In genomic region chr2:17565726-17566125, GRCh38 we compare ENCODE assay signal across 16 cellular contexts. TPM values are rescaled to one million over a fixed set of nuclear protein-coding genes. Genes with fewer than 3 reads are reported as not detected.
"Had no signal": no experiment of that assay in that cellular context is flagged by ENCODE, and none has a peak within 500 bp of the region (broad histone marks: within the 10 kb centered on the region; RNA-seq: fewer than 3 reads in every experiment).

No MANE protein-coding gene starts in this region.

RNA-seq across cellular contexts. Expression of gene VSNL1, which starts 25.2 kb away (rescaled TPM):
- total RNA-seq: activated naive CD4-positive, alpha-beta T cell treated with anti-CD3 and anti-CD28 coated beads for 36 hours; activated naive CD4-positive, alpha-beta T cell treated with anti-CD3 and anti-CD28 coated beads, Interleukin-2, amount 50 U/mL, for 72 hours; activated naive CD8-positive, alpha-beta T cell treated with anti-CD3 and anti-CD28 coated beads for 36 hours; activated naive CD8-positive, alpha-beta T cell treated with anti-CD3 and anti-CD28 coated beads, Interleukin-2, amount 10 ng/mL, durations not matched to agents 7 days and 5 days; activated T-cell treated with anti-CD3 and anti-CD28 coated beads, Interleukin-2, amount 50 U/mL, for 4 hours; activated T-cell treated with anti-CD3 and anti-CD28 coated beads, Interleukin-2, amount 50 U/mL, for 72 hours; activated T-helper 1 cell treated with anti-CD3 and anti-CD28 coated beads, Interleukin-12 subunit alpha, Interleukin-12 subunit beta, Interleukin-2, Interleukin-4 antibody, amounts not matched to agents 30 ng/mL and 10 ng/mL and 1 ng/mL, durations not matched to agents 14 hours and 24 hours and 36 hours; activated T-helper 17 cell treated with anti-CD3 and anti-CD28 coated beads, Interleukin-2, amount 50 U/mL, for 72 hours; activated T-helper 2 cell treated with anti-CD3 and anti-CD28 coated beads, Interferon-gamma antibody, Interleukin-2, Interleukin-4, amounts not matched to agents 10 μg/mL and 5 μg/mL and 100 μg/mL, durations not matched to agents 14 hours and 24 hours and 36 hours; aorta; ascending aorta; chondrocyte had no signal
- polyA plus RNA-seq: aorta had no signal

RNA-seq across cellular contexts. Expression of gene RAD51AP2, which starts 47.5 kb away (rescaled TPM):
- total RNA-seq: activated naive CD4-positive, alpha-beta T cell treated with anti-CD3 and anti-CD28 coated beads for 36 hours; activated naive CD4-positive, alpha-beta T cell treated with anti-CD3 and anti-CD28 coated beads, Interleukin-2, amount 50 U/mL, for 72 hours; activated naive CD8-positive, alpha-beta T cell treated with anti-CD3 and anti-CD28 coated beads for 36 hours; activated naive CD8-positive, alpha-beta T cell treated with anti-CD3 and anti-CD28 coated beads, Interleukin-2, amount 10 ng/mL, durations not matched to agents 7 days and 5 days; activated T-cell treated with anti-CD3 and anti-CD28 coated beads, Interleukin-2, amount 50 U/mL, for 4 hours; activated T-cell treated with anti-CD3 and anti-CD28 coated beads, Interleukin-2, amount 50 U/mL, for 72 hours; activated T-helper 1 cell treated with anti-CD3 and anti-CD28 coated beads, Interleukin-12 subunit alpha, Interleukin-12 subunit beta, Interleukin-2, Interleukin-4 antibody, amounts not matched to agents 30 ng/mL and 10 ng/mL and 1 ng/mL, durations not matched to agents 14 hours and 24 hours and 36 hours; activated T-helper 17 cell treated with anti-CD3 and anti-CD28 coated beads, Interleukin-2, amount 50 U/mL, for 72 hours; activated T-helper 2 cell treated with anti-CD3 and anti-CD28 coated beads, Interferon-gamma antibody, Interleukin-2, Interleukin-4, amounts not matched to agents 10 μg/mL and 5 μg/mL and 100 μg/mL, durations not matched to agents 14 hours and 24 hours and 36 hours; aorta; ascending aorta; astrocyte; bronchial epithelial cell; chondrocyte had no signal
- polyA plus RNA-seq: adipose tissue, cardiac muscle cell had no signal
